In the genomic region with DNA sequence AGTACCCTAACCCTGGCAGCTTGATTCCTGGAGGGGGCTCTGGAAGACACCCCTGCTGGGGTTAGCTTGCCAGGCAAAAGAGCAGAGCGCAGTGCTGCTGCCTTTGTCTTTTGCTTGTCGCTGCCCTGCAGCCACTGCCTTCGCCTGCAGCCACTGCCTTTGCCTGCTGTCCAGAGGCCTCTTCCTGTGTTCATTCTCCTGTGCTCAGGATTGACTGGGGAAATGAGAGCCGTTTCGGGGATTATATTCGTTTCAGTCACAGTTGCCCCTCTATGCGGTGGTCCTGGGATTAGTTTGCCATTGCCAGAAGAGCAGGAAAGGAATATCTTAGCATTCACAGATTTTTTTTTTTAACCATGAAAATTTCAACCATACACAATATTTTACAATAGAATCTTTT, we compare ENCODE assay signal across 8 cellular contexts.
"Had no signal": no experiment of that assay in that cellular context is flagged by ENCODE, and none has a peak within 500 bp of the region (broad histone marks: within the 10 kb centered on the region; RNA-seq: fewer than 3 reads in every experiment).

No MANE protein-coding gene starts in this region.

- DNase-seq: activated naive CD4-positive, alpha-beta T cell treated with Interleukin-2 at 50 U/mL for 16 hours; central memory CD4-positive, alpha-beta T cell; erythroblast; lower lobe of right lung; natural killer cell; stimulated activated CD4-positive, alpha-beta T cell treated with anti-CD3 and anti-CD28 coated beads, Interleukin-4, amount 100 ng/mL, for 24 hours; testis had no signal

- H3K9me3 ChIP-seq: lower lobe of right lung, testis had no signal

- H3K27me3 ChIP-seq: testis had no signal

- H3K4me3 ChIP-seq: lower lobe of right lung, SK-N-MC, testis had no signal

- ATAC-seq: natural killer cell had no signal

- H3K27ac ChIP-seq: lower lobe of right lung, SK-N-MC, testis had no signal
